3 cellular contexts compared by ENCODE assay signal in genomic region chr1:16773019-16773596, GRCh38. TPM values are rescaled to one million over a fixed set of nuclear protein-coding genes. Genes with fewer than 3 reads are reported as not detected.
"Had no signal": no experiment of that assay in that cellular context is flagged by ENCODE, and none has a peak within 500 bp of the region (broad histone marks: within the 10 kb centered on the region; RNA-seq: fewer than 3 reads in every experiment).

No MANE protein-coding gene starts in this region.

RNA-seq across cellular contexts. Expression of gene RNU1-4, which starts 32.8 kb away (rescaled TPM):
- polyA plus RNA-seq: fibroblast of lung, foreskin keratinocyte, lung had no signal
